In genomic region chr1:85577421-85578320, GRCh38 we compare ENCODE assay signal across 8 cellular contexts. TPM values are rescaled to one million over a fixed set of nuclear protein-coding genes. Genes with fewer than 3 reads are reported as not detected.
A peak's percentile ranks its signal among the peaks of the same experiment; 100 is the strongest.
DNase-seq lines count a peak whose midpoint lies in the region; ATAC-seq and TF ChIP-seq lines count a peak whose summit lies in the region.

No MANE protein-coding gene starts in this region.

- ATAC-seq in GM18909 (IDR thresholded peaks at IDR 0.05; ENCODE audit: poor library complexity, unreplicated experiment), result peak; percentile 23
- ATAC-seq in HG03196 (IDR thresholded peaks at IDR 0.05; ENCODE audit: unreplicated experiment), result peak; percentile 29
- ATAC-seq in activated CD8-positive, alpha-beta T cell treated with anti-CD3 and anti-CD28 coated beads, Interleukin-2, amount 10 ng/mL, durations not matched to agents 7 days and 5 days, result peak; percentile 9
- peak in 3 of 4 donors; percentile 0 to 2 (median 1) for ATAC-seq in heart left ventricle

- intact Hi-C loops in heart left ventricle (cut with DNase I), result loop anchor here in 2 of 10 donors (5.0 to 10.0 kb wide), 3 partner anchors 75 to 1127 kb away; partner anchors contain the start of gene SH3GLB1 (in 1 of the 2)

- H3K9me3 Mint-ChIP-seq in activated CD8-positive, alpha-beta T cell treated with anti-CD3 and anti-CD28 coated beads, Interleukin-2, amount 10 ng/mL, durations not matched to agents 7 days and 5 days (ENCODE audit: insufficient read depth), result no peaks in the 10 kb centered on the region
- no peaks in the 10 kb centered on the region for H3K9me3 Mint-ChIP-seq in progenitor cell of endocrine pancreas (ENCODE audit: low read depth)

- DNase-seq in AG08396 (ENCODE audit: low spot score) (peak; percentile 57), heart left ventricle (peak; percentile 40 to 68 (median 52)), progenitor cell of endocrine pancreas (ENCODE audit: low spot score, unreplicated experiment) (no peak), KBM-7 (no peak), HEK293T (ENCODE audit: extremely low spot score) (no peak)
- DNase-seq in activated CD8-positive, alpha-beta T cell treated with anti-CD3 and anti-CD28 coated beads, Interleukin-2, amount 10 ng/mL, durations not matched to agents 7 days and 5 days, result peak; percentile 28

- H3K36me3 ChIP-seq in heart left ventricle, result peaks cover 0 to 10% (median 5%) of the 10 kb centered on the region in 9 donors

- CTCF ChIA-PET in activated CD8-positive, alpha-beta T cell treated with anti-CD3 and anti-CD28 coated beads, Interleukin-2, amount 10 ng/mL, durations not matched to agents 7 days and 5 days (lab: Charles Lee), result no interaction called here
- CTCF ChIA-PET in HEK293T (lab: Yijun Ruan, JAX), result interaction anchor here (0.5 kb wide), 1 partner anchor 1416 kb away, joined by 3 read pairs; no protein-coding TSS in a partner anchor

- H3K36me3 Mint-ChIP-seq in activated CD8-positive, alpha-beta T cell treated with anti-CD3 and anti-CD28 coated beads, Interleukin-2, amount 10 ng/mL, durations not matched to agents 7 days and 5 days (ENCODE audit: low read depth), result peaks cover 2% of the 10 kb centered on the region
- peaks cover 8% of the 10 kb centered on the region for H3K36me3 Mint-ChIP-seq in progenitor cell of endocrine pancreas (ENCODE audit: insufficient read depth)

- POLR2A ChIA-PET in activated CD8-positive, alpha-beta T cell treated with anti-CD3 and anti-CD28 coated beads, Interleukin-2, amount 10 ng/mL, durations not matched to agents 7 days and 5 days (lab: Charles Lee), result no interaction called here
- POLR2A ChIA-PET in HEK293T (lab: Yijun Ruan, JAX), result interaction anchor here (1.5 kb wide), 1 partner anchor 112 kb away, joined by 4 read pairs; no protein-coding TSS in a partner anchor

- peak overlapping the region; percentile 93 to 100 (median 97) for H3K27ac ChIP-seq in heart left ventricle

- peaks cover 32% of the 10 kb centered on the region for H3K4me1 Mint-ChIP-seq in activated CD8-positive, alpha-beta T cell treated with anti-CD3 and anti-CD28 coated beads, Interleukin-2, amount 10 ng/mL, durations not matched to agents 7 days and 5 days (ENCODE audit: low read depth)
- H3K4me1 Mint-ChIP-seq in progenitor cell of endocrine pancreas (ENCODE audit: low read depth), result peaks cover 32% of the 10 kb centered on the region

- in situ Hi-C loops in KBM-7 (cut with MboI; ENCODE audit: low pct_unique_long_range_greater_than_20kb, low sequenced_read_pairs), result no loop called here

- H3K4me3 Mint-ChIP-seq in activated CD8-positive, alpha-beta T cell treated with anti-CD3 and anti-CD28 coated beads, Interleukin-2, amount 10 ng/mL, durations not matched to agents 7 days and 5 days, result peak overlapping the region; percentile 58
- H3K4me3 Mint-ChIP-seq in progenitor cell of endocrine pancreas (ENCODE audit: low read depth), result peak overlapping the region; percentile 76

- no peaks in the 10 kb centered on the region for H3K9me3 ChIP-seq in heart left ventricle

- peaks cover 0 to 52% (median 0%) of the 10 kb centered on the region in 9 donors for H3K27me3 ChIP-seq in heart left ventricle

- H3K27ac Mint-ChIP-seq in activated CD8-positive, alpha-beta T cell treated with anti-CD3 and anti-CD28 coated beads, Interleukin-2, amount 10 ng/mL, durations not matched to agents 7 days and 5 days, result no peak overlapping the region
- H3K27ac Mint-ChIP-seq in progenitor cell of endocrine pancreas, result peak overlapping the region; percentile 67

- WGBS in heart left ventricle, 4 donors, result 8 to 17% (median 14%) methylated on average over 25 to 33 of the region's 33 CpGs

- H3K27me3 Mint-ChIP-seq in activated CD8-positive, alpha-beta T cell treated with anti-CD3 and anti-CD28 coated beads, Interleukin-2, amount 10 ng/mL, durations not matched to agents 7 days and 5 days (ENCODE audit: low read depth), result peaks cover 78% of the 10 kb centered on the region
- peaks cover 63% of the 10 kb centered on the region for H3K27me3 Mint-ChIP-seq in progenitor cell of endocrine pancreas

- TF ChIP-seq POLR2A in heart left ventricle (IDR thresholded peaks at IDR 0.05), result no peak

- peaks cover 0 to 46% (median 18%) of the 10 kb centered on the region in 12 donors for H3K4me1 ChIP-seq in heart left ventricle

- peak overlapping the region; percentile 47 to 97 (median 78) for H3K4me3 ChIP-seq in heart left ventricle

- TF ChIP-seq CTCF in heart left ventricle (IDR thresholded peaks at IDR 0.05) (no peak), progenitor cell of endocrine pancreas (IDR thresholded peaks at IDR 0.05; ENCODE audit: unreplicated experiment) (no peak)

TF ChIP-seq in HEK293T, 16 proteins besides CTCF, POLR2A, EP300 and RAD21:
- no peak for TF ChIP-seq NFRKB (IDR thresholded peaks at IDR 0.05)
- no peak for TF ChIP-seq CTBP1 (IDR thresholded peaks at IDR 0.05; ENCODE audit: borderline replicate concordance)
- no peak for TF ChIP-seq SUZ12 (IDR thresholded peaks at IDR 0.05)
- TF ChIP-seq BHLHE40 (IDR thresholded peaks at IDR 0.05; ENCODE audit: borderline replicate concordance), result no peak
- no peak for TF ChIP-seq ELF4 (IDR thresholded peaks at IDR 0.05)
- no peak for TF ChIP-seq FOXA1 (IDR thresholded peaks at IDR 0.05)

RNA-seq across cellular contexts. Expression of gene CCN1, which starts 2.9 kb away (rescaled TPM):
- total RNA-seq in activated CD8-positive, alpha-beta T cell treated with anti-CD3 and anti-CD28 coated beads, Interleukin-2, amount 10 ng/mL, durations not matched to agents 7 days and 5 days, result not detected
- total RNA-seq in heart left ventricle, result 100 to 1,000 TPM in 1 of 9 donors, 10 to 100 TPM in 8; 12.0 to 213 (median 48.9) TPM
- polyA plus RNA-seq in heart left ventricle, result 100 to 1,000 TPM in 1 of 2 donors, 10 to 100 TPM in 1; 31.0 to 253 TPM
- 62.8 and 64.3 TPM in 2 replicates for total RNA-seq in progenitor cell of endocrine pancreas

Comparison
In these comparisons a context has a peak if more than half of its experiments do, and no peak if none do; other contexts are left out.
1. DNase-seq: peak in AG08396 (single experiment), activated CD8-positive, alpha-beta T cell treated with anti-CD3 and anti-CD28 coated beads, Interleukin-2, amount 10 ng/mL, durations not matched to agents 7 days and 5 days (single experiment) and heart left ventricle (5 of 5); none in progenitor cell of endocrine pancreas (single experiment), KBM-7 (single experiment) and HEK293T (single experiment).
2. RNA of gene CCN1, which starts 2.9 kb away (total RNA-seq): 62.8 to 64.3 TPM in progenitor cell of endocrine pancreas and 12.0 to 213 TPM in heart left ventricle; not detected in activated CD8-positive, alpha-beta T cell treated with anti-CD3 and anti-CD28 coated beads, Interleukin-2, amount 10 ng/mL, durations not matched to agents 7 days and 5 days; every median in the first group is over 10 times any median in the second.
3. Peak in every context shown above with its lines, with median percentiles within 50 percentile points of each other: ATAC-seq.